In the genomic region with DNA sequence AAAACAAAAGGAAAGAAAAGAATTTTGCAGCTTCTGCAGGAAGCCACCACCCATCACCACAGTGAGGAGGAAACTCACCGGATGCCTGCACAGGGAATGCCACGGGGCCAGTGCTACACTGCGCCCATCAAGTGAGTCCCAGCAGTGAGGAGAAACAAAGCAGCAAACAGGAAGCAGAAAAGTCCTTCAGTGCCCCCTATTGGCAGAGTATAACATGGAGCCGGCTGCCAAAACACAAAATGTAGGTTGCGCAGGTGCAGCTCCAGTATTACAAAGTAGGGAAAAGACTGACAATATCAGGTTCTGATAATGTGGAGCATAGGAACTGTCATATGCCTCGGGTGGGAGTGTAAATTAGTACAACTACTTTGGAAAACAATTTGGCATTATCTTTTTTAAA, we compare ENCODE assay signal across 8 cellular contexts. TPM values are rescaled to one million over a fixed set of nuclear protein-coding genes. Genes with fewer than 3 reads are reported as not detected.
DNase-seq lines count a peak whose midpoint lies in the region; ATAC-seq and TF ChIP-seq lines count a peak whose summit lies in the region.

No MANE protein-coding gene starts in this region.

- H3K4me1 ChIP-seq in HEK293 (ENCODE audit: control insufficient read depth, insufficient read depth, low read length) (no peaks in the 10 kb centered on the region), Panc1 (ENCODE audit: control insufficient read depth, insufficient read depth, low read length) (no peaks in the 10 kb centered on the region)

- DNase-seq in DMS 273 (lab: John Stamatoyannopoulos, UW; ENCODE audit: unreplicated experiment), result peak; percentile 75
- DNase-seq in Panc1 (ENCODE audit: low read depth, low spot score), result no peak
- peak; percentile 10 for DNase-seq in cerebellar cortex (ENCODE audit: low spot score)
- DNase-seq in neural crest cell (ENCODE audit: low read depth, low spot score), result peak; percentile 12

- no peaks in the 10 kb centered on the region for H3K4me1 Mint-ChIP-seq in neural crest cell

- BruUV-seq in Panc1 (replicated peaks; lab: Mats Ljungman, UMichigan), result no TSS peak

- H3K36me3 Mint-ChIP-seq in neural crest cell (ENCODE audit: low read depth), result no peaks in the 10 kb centered on the region

- H3K4me3 Mint-ChIP-seq in neural crest cell, result no peak overlapping the region

- H3K27ac ChIP-seq in HEK293 (ENCODE audit: extremely low read depth, low read depth, low read length), result no peak overlapping the region
- H3K27ac ChIP-seq in Panc1 (ENCODE audit: low read length), result no peak overlapping the region

- H3K27ac Mint-ChIP-seq in neural crest cell (ENCODE audit: unreplicated experiment), result no peak overlapping the region

- no peaks in the 10 kb centered on the region for H3K9me3 ChIP-seq in HEK293 (ENCODE audit: control insufficient read depth, insufficient read depth, low read depth, low read length)
- H3K9me3 ChIP-seq in Panc1 (ENCODE audit: control insufficient read depth, insufficient read depth, low read depth, low read length), result no peaks in the 10 kb centered on the region

- ATAC-seq in Panc1, result no peak
- no peak for ATAC-seq in HG02884 (IDR thresholded peaks at IDR 0.05; ENCODE audit: unreplicated experiment)
- no peak for ATAC-seq in HG03139 (IDR thresholded peaks at IDR 0.05; ENCODE audit: unreplicated experiment)
- no peak for ATAC-seq in HG02588 (IDR thresholded peaks at IDR 0.05; ENCODE audit: unreplicated experiment)

- in situ Hi-C loops in Panc1 (cut with HindIII; ENCODE audit: low pct_unique_long_range_greater_than_20kb, low sequenced_read_pairs), result no loop called here

- CTCF ChIA-PET in HEK293 (lab: Yijun Ruan, JAX) (interaction anchor here (0.5 to 2.5 kb wide), 15 partner anchors 33 to 848 kb away, joined by 3 to 13 read pairs (median 3); no protein-coding TSS in a partner anchor), Panc1 (lab: Charles Lee) (no interaction called here)

- no peaks in the 10 kb centered on the region for H3K27me3 ChIP-seq in Panc1 (ENCODE audit: control insufficient read depth, insufficient read depth, low read length)

- peaks cover 12% of the 10 kb centered on the region for H3K9me3 Mint-ChIP-seq in neural crest cell

- no peaks in the 10 kb centered on the region for H3K36me3 ChIP-seq in HEK293 (ENCODE audit: control insufficient read depth in 2 of 2, insufficient read depth in 1 of 2, low read length in 2 of 2)
- H3K36me3 ChIP-seq in Panc1 (ENCODE audit: control insufficient read depth, insufficient read depth, low read length), result no peaks in the 10 kb centered on the region

- intact Hi-C loops in Panc1 (cut with micrococcal nuclease; ENCODE audit: unreplicated experiment), result no loop called here

- H3K4me3 ChIP-seq in HEK293 (ENCODE audit: low read depth, low read length), result no peak overlapping the region
- no peak overlapping the region for H3K4me3 ChIP-seq in Panc1 (ENCODE audit: low read depth in 2 of 2, low read length in 2 of 2)

- TF ChIP-seq CTCF in HEK293 (tag by site-specific recombination; IDR thresholded peaks at IDR 0.05) (0 out of 2 replicates have a peak, but pooled peaks have one; percentile 40), Panc1 (IDR thresholded peaks at IDR 0.05) (peak; percentile 76), neural crest cell (conservative IDR thresholded peaks at IDR 0.05) (peak; percentile 58)

- H3K27me3 Mint-ChIP-seq in neural crest cell (ENCODE audit: low read depth), result no peaks in the 10 kb centered on the region

- POLR2A ChIA-PET in HEK293 (lab: Yijun Ruan, JAX) (no interaction called here), Panc1 (lab: Charles Lee) (no interaction called here)

TF ChIP-seq in HEK293, 187 proteins besides CTCF, POLR2A, EP300 and RAD21:
- TF ChIP-seq ZNF658 (tag by site-specific recombination; IDR thresholded peaks at IDR 0.05), result no peak
- TF ChIP-seq ZNF2 (tag by site-specific recombination; IDR thresholded peaks at IDR 0.05), result peak; percentile 85
- no peak for TF ChIP-seq SETDB1 (IDR thresholded peaks at IDR 0.05; ENCODE audit: insufficient read length, low read length)
- TF ChIP-seq ZNF654 (tag by site-specific recombination; IDR thresholded peaks at IDR 0.05; ENCODE audit: low read depth), result peak; percentile 82
- TF ChIP-seq, protein P1, sequence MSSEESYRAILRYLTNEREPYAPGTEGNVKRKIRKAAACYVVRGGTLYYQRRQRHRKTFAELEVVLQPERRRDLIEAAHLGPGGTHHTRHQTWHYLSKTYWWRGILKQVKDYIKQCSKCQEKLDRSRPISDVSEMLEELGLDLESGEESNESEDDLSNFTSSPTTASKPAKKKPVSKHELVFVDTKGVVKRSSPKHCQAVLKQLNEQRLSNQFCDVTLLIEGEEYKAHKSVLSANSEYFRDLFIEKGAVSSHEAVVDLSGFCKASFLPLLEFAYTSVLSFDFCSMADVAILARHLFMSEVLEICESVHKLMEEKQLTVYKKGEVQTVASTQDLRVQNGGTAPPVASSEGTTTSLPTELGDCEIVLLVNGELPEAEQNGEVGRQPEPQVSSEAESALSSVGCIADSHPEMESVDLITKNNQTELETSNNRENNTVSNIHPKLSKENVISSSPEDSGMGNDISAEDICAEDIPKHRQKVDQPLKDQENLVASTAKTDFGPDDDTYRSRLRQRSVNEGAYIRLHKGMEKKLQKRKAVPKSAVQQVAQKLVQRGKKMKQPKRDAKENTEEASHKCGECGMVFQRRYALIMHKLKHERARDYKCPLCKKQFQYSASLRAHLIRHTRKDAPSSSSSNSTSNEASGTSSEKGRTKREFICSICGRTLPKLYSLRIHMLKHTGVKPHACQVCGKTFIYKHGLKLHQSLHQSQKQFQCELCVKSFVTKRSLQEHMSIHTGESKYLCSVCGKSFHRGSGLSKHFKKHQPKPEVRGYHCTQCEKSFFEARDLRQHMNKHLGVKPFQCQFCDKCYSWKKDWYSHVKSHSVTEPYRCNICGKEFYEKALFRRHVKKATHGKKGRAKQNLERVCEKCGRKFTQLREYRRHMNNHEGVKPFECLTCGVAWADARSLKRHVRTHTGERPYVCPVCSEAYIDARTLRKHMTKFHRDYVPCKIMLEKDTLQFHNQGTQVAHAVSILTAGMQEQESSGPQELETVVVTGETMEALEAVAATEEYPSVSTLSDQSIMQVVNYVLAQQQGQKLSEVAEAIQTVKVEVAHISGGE (tag by site-specific recombination; conservative IDR thresholded peaks at IDR 0.05; ENCODE audit: low read depth), result peak; percentile 44; the same call in 1 of the 2 replicates
- TF ChIP-seq RBAK (tag by site-specific recombination; IDR thresholded peaks at IDR 0.05), result no peak
- no peak for TF ChIP-seq ZNF48 (tag by site-specific recombination; IDR thresholded peaks at IDR 0.05)
TF ChIP-seq in HEK293: peak in this region for 3.

RNA-seq across cellular contexts. Expression of gene SCML2, which starts 23.3 kb away (rescaled TPM):
- total RNA-seq in Panc1 (2021; ENCODE audit: unreplicated experiment) (7.1 TPM), neural crest cell (13.6 and 14.2 TPM in 2 replicates)
- polyA plus RNA-seq in Panc1 (2012; ENCODE audit: insufficient read length), result 2.1 TPM

RNA-seq across cellular contexts. Expression of gene CDKL5, which starts 47.6 kb away (rescaled TPM):
- total RNA-seq in Panc1 (2021; ENCODE audit: unreplicated experiment), result 1.2 TPM
- polyA plus RNA-seq in Panc1 (2012; ENCODE audit: insufficient read length), result 0.31 TPM
- total RNA-seq in neural crest cell, result 3.7 and 4.0 TPM in 2 replicates
